In the genomic region with DNA sequence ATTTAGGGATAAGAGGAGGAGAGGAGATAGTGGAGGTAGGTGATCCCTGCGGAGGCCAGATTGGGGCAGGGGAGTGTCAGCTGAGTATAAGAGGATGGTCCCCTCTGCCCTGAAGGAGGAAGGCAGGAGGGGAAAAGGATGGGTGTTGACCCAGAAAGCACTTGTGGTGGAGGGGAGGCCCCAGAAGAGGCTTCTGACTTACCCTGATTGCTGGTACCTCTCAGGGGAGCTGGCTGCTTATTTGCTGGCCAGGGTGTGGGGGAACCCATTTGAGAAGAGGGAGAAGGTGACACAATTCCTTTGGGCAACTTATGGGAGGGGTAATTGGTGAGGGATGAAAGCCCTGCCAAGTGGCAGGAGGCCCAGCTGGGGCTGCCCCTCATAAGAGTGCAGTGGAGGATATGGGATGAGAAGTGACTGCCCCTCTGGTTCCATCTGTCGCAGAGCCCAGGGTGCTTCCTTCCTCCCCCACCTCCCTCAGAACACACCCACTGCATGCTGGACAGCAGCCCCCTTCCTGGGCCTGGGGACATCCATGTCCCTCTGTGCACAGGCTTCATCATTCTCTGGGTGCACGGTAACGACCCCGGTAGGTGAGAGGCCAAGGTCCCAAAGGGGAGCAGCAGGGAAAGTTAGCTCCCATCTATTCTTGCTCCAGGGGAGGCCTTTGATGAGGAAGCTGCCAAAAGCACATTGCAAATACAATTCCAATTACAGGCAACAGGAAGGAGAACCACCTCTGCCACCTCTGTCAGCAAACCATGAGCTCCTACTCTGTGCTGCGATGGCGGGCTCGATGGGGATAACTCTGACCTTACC, we compare ENCODE assay signal across 1 cellular context.
TF ChIP-seq lines count a peak whose summit lies in the region.

No MANE protein-coding gene starts in this region.

TF ChIP-seq in HepG2, 621 proteins besides CTCF, POLR2A, EP300 and RAD21 (continues in another document):
- 0 out of 2 replicates have a peak, but pooled peaks have one; percentile 15 for TF ChIP-seq ZMYM3 (CRISPR knock-in tag; IDR thresholded peaks at IDR 0.05)
- TF ChIP-seq FOXA1 (IDR thresholded peaks at IDR 0.05): no peak
- no peak for TF ChIP-seq FOXA1 (CRISPR knock-in tag; IDR thresholded peaks at IDR 0.05)
- no peak for TF ChIP-seq ELF3 (CRISPR knock-in tag; IDR thresholded peaks at IDR 0.05)
- TF ChIP-seq ISX (CRISPR knock-in tag; conservative IDR thresholded peaks at IDR 0.05): no peak
- no peak for TF ChIP-seq HOXA7 (CRISPR knock-in tag; IDR thresholded peaks at IDR 0.05)
- TF ChIP-seq, protein P1, sequence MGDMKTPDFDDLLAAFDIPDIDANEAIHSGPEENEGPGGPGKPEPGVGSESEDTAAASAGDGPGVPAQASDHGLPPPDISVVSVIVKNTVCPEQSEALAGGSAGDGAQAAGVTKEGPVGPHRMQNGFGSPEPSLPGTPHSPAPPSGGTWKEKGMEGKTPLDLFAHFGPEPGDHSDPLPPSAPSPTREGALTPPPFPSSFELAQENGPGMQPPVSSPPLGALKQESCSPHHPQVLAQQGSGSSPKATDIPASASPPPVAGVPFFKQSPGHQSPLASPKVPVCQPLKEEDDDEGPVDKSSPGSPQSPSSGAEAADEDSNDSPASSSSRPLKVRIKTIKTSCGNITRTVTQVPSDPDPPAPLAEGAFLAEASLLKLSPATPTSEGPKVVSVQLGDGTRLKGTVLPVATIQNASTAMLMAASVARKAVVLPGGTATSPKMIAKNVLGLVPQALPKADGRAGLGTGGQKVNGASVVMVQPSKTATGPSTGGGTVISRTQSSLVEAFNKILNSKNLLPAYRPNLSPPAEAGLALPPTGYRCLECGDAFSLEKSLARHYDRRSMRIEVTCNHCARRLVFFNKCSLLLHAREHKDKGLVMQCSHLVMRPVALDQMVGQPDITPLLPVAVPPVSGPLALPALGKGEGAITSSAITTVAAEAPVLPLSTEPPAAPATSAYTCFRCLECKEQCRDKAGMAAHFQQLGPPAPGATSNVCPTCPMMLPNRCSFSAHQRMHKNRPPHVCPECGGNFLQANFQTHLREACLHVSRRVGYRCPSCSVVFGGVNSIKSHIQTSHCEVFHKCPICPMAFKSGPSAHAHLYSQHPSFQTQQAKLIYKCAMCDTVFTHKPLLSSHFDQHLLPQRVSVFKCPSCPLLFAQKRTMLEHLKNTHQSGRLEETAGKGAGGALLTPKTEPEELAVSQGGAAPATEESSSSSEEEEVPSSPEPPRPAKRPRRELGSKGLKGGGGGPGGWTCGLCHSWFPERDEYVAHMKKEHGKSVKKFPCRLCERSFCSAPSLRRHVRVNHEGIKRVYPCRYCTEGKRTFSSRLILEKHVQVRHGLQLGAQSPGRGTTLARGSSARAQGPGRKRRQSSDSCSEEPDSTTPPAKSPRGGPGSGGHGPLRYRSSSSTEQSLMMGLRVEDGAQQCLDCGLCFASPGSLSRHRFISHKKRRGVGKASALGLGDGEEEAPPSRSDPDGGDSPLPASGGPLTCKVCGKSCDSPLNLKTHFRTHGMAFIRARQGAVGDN (CRISPR knock-in tag; IDR thresholded peaks at IDR 0.05): peak; percentile 36
- no peak for TF ChIP-seq TRIM24 (CRISPR knock-in tag; IDR thresholded peaks at IDR 0.05)
- TF ChIP-seq, protein P2, sequence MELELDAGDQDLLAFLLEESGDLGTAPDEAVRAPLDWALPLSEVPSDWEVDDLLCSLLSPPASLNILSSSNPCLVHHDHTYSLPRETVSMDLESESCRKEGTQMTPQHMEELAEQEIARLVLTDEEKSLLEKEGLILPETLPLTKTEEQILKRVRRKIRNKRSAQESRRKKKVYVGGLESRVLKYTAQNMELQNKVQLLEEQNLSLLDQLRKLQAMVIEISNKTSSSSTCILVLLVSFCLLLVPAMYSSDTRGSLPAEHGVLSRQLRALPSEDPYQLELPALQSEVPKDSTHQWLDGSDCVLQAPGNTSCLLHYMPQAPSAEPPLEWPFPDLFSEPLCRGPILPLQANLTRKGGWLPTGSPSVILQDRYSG (CRISPR knock-in tag; IDR thresholded peaks at IDR 0.05): no peak
- TF ChIP-seq NR3C1 (CRISPR knock-in tag; IDR thresholded peaks at IDR 0.05): no peak
- TF ChIP-seq ZNF253 (CRISPR knock-in tag; IDR thresholded peaks at IDR 0.05; ENCODE audit: borderline replicate concordance): peak; percentile 72; the same call in 1 of the 2 replicates
- TF ChIP-seq ZNF563 (CRISPR knock-in tag; IDR thresholded peaks at IDR 0.05): peak; percentile 42; the same call in 1 of the 2 replicates
- no peak for TF ChIP-seq ERF (CRISPR knock-in tag; IDR thresholded peaks at IDR 0.05)
- TF ChIP-seq, protein P3, sequence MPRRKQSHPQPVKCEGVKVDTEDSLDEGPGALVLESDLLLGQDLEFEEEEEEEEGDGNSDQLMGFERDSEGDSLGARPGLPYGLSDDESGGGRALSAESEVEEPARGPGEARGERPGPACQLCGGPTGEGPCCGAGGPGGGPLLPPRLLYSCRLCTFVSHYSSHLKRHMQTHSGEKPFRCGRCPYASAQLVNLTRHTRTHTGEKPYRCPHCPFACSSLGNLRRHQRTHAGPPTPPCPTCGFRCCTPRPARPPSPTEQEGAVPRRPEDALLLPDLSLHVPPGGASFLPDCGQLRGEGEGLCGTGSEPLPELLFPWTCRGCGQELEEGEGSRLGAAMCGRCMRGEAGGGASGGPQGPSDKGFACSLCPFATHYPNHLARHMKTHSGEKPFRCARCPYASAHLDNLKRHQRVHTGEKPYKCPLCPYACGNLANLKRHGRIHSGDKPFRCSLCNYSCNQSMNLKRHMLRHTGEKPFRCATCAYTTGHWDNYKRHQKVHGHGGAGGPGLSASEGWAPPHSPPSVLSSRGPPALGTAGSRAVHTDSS (CRISPR knock-in tag; conservative IDR thresholded peaks at IDR 0.05): no peak
- no peak for TF ChIP-seq RBAK (CRISPR knock-in tag; IDR thresholded peaks at IDR 0.05)
- TF ChIP-seq SPEN (CRISPR knock-in tag; IDR thresholded peaks at IDR 0.05; ENCODE audit: low read depth): no peak
- TF ChIP-seq, protein P4, sequence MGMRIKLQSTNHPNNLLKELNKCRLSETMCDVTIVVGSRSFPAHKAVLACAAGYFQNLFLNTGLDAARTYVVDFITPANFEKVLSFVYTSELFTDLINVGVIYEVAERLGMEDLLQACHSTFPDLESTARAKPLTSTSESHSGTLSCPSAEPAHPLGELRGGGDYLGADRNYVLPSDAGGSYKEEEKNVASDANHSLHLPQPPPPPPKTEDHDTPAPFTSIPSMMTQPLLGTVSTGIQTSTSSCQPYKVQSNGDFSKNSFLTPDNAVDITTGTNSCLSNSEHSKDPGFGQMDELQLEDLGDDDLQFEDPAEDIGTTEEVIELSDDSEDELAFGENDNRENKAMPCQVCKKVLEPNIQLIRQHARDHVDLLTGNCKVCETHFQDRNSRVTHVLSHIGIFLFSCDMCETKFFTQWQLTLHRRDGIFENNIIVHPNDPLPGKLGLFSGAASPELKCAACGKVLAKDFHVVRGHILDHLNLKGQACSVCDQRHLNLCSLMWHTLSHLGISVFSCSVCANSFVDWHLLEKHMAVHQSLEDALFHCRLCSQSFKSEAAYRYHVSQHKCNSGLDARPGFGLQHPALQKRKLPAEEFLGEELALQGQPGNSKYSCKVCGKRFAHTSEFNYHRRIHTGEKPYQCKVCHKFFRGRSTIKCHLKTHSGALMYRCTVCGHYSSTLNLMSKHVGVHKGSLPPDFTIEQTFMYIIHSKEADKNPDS (CRISPR knock-in tag; IDR thresholded peaks at IDR 0.05): no peak
- TF ChIP-seq SKI (IDR thresholded peaks at IDR 0.05; ENCODE audit: partially characterized antibody): no peak
- TF ChIP-seq ZSCAN20 (CRISPR knock-in tag; IDR thresholded peaks at IDR 0.05; ENCODE audit: borderline replicate concordance): 0 out of 2 replicates have a peak, but pooled peaks have one; percentile 12
- TF ChIP-seq IRF2 (CRISPR knock-in tag; IDR thresholded peaks at IDR 0.05): no peak
- no peak for TF ChIP-seq PLRG1 (conservative IDR thresholded peaks at IDR 0.05)
- TF ChIP-seq, protein P5, sequence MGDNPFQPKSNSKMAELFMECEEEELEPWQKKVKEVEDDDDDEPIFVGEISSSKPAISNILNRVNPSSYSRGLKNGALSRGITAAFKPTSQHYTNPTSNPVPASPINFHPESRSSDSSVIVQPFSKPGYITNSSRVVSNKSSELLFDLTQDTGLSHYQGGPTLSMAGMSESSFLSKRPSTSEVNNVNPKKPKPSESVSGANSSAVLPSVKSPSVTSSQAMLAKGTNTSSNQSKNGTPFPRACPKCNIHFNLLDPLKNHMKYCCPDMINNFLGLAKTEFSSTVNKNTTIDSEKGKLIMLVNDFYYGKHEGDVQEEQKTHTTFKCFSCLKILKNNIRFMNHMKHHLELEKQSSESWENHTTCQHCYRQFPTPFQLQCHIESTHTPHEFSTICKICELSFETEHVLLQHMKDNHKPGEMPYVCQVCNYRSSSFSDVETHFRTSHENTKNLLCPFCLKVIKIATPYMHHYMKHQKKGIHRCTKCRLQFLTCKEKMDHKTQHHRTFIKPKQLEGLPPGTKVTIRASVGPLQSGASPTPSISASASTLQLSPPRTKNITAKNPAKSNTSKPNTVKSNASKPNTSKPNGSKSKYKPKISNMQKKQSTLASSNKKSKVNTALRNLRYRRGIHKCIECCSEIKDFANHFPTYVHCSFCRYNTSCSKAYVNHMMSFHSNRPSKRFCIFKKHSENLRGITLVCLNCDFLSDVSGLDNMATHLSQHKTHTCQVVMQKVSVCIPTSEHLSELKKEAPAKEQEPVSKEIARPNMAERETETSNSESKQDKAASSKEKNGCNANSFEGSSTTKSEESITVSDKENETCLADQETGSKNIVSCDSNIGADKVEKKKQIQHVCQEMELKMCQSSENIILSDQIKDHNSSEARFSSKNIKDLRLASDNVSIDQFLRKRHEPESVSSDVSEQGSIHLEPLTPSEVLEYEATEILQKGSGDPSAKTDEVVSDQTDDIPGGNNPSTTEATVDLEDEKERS (CRISPR knock-in tag; IDR thresholded peaks at IDR 0.05): 0 out of 2 replicates have a peak, but pooled peaks have one; percentile 37
- no peak for TF ChIP-seq ZNF383 (CRISPR knock-in tag; IDR thresholded peaks at IDR 0.05; ENCODE audit: borderline replicate concordance)
- TF ChIP-seq, protein P6, sequence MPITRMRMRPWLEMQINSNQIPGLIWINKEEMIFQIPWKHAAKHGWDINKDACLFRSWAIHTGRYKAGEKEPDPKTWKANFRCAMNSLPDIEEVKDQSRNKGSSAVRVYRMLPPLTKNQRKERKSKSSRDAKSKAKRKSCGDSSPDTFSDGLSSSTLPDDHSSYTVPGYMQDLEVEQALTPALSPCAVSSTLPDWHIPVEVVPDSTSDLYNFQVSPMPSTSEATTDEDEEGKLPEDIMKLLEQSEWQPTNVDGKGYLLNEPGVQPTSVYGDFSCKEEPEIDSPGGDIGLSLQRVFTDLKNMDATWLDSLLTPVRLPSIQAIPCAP (CRISPR knock-in tag; IDR thresholded peaks at IDR 0.05; ENCODE audit: low read depth): no peak
- no peak for TF ChIP-seq ZKSCAN8 (CRISPR knock-in tag; IDR thresholded peaks at IDR 0.05; ENCODE audit: borderline replicate concordance)
- no peak for TF ChIP-seq AHR (CRISPR knock-in tag; IDR thresholded peaks at IDR 0.05)
- TF ChIP-seq, protein P7, sequence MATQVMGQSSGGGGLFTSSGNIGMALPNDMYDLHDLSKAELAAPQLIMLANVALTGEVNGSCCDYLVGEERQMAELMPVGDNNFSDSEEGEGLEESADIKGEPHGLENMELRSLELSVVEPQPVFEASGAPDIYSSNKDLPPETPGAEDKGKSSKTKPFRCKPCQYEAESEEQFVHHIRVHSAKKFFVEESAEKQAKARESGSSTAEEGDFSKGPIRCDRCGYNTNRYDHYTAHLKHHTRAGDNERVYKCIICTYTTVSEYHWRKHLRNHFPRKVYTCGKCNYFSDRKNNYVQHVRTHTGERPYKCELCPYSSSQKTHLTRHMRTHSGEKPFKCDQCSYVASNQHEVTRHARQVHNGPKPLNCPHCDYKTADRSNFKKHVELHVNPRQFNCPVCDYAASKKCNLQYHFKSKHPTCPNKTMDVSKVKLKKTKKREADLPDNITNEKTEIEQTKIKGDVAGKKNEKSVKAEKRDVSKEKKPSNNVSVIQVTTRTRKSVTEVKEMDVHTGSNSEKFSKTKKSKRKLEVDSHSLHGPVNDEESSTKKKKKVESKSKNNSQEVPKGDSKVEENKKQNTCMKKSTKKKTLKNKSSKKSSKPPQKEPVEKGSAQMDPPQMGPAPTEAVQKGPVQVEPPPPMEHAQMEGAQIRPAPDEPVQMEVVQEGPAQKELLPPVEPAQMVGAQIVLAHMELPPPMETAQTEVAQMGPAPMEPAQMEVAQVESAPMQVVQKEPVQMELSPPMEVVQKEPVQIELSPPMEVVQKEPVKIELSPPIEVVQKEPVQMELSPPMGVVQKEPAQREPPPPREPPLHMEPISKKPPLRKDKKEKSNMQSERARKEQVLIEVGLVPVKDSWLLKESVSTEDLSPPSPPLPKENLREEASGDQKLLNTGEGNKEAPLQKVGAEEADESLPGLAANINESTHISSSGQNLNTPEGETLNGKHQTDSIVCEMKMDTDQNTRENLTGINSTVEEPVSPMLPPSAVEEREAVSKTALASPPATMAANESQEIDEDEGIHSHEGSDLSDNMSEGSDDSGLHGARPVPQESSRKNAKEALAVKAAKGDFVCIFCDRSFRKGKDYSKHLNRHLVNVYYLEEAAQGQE (IDR thresholded peaks at IDR 0.05; ENCODE audit: borderline replicate concordance in 1 of 2, low read depth in 1 of 2, low read length in 2 of 2): peak in 1 of 2 experiments; percentile 65; a peak in 3 of 4 replicates
- no peak for TF ChIP-seq NCOA2 (CRISPR knock-in tag; IDR thresholded peaks at IDR 0.05)
- no peak for TF ChIP-seq ARNT (IDR thresholded peaks at IDR 0.05)
- TF ChIP-seq KDM5B (CRISPR knock-in tag; IDR thresholded peaks at IDR 0.05; ENCODE audit: borderline replicate concordance): peak; percentile 17; the same call in 1 of the 2 replicates
- TF ChIP-seq EED (CRISPR knock-in tag; IDR thresholded peaks at IDR 0.05): no peak
- TF ChIP-seq PITX1 (CRISPR knock-in tag; IDR thresholded peaks at IDR 0.05): 0 out of 2 replicates have a peak, but pooled peaks have one; percentile 13
